23 cellular contexts compared by ENCODE assay signal in the genomic region with DNA sequence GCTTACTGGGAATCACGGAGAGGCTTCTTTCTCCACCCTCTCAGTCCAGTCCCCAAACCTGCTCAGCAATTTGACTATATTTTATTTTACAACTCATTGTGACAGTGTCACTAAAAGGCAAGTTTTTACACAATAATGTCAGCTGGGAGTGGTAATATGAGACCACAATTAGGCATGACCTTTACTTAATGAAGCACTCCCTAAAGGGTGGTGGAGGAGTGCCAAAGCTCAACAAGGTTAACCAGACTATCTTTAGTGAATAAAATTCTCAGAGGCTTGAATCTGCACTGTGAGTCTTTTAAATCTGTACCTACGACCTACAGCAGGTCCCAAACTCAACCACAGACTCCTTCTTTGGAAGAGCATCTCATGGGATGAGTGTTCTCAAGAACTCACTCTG.
"Had no signal": no experiment of that assay in that cellular context is flagged by ENCODE, and none has a peak within 500 bp of the region (broad histone marks: within the 10 kb centered on the region; RNA-seq: fewer than 3 reads in every experiment).

No MANE protein-coding gene starts in this region.

- H3K27me3 Mint-ChIP-seq: memory B cell, naive B cell had no signal

- ATAC-seq: left cardiac atrium, lower lobe of right lung had no signal

- H3K9me3 ChIP-seq: left ventricle myocardium inferior, lower lobe of right lung, right atrium auricular region, sigmoid colon, stomach had no signal

- H3K4me1 Mint-ChIP-seq: neural crest cell had no signal

- H3K27ac ChIP-seq: hepatocyte, left ventricle myocardium inferior, lower lobe of right lung, right atrium auricular region, skin epidermis, stomach had no signal

- H3K27me3 ChIP-seq: dorsolateral prefrontal cortex, hepatocyte, right atrium auricular region, sigmoid colon, stomach had no signal

- H3K27ac Mint-ChIP-seq: memory B cell had no signal

- H3K36me3 ChIP-seq: left ventricle myocardium inferior, lower lobe of right lung, right atrium auricular region, sigmoid colon, stomach had no signal

- H3K4me3 ChIP-seq: dorsolateral prefrontal cortex, hepatocyte, left ventricle myocardium inferior, lower lobe of right lung, right atrium auricular region, sigmoid colon, skin epidermis, stomach had no signal

- DNase-seq: cortex of kidney; dorsolateral prefrontal cortex; effector CD8-positive, alpha-beta T cell; foreskin melanocyte; head of caudate nucleus; kidney; left cardiac atrium; left ventricle myocardium inferior; lower lobe of right lung; midbrain; naive B cell; sigmoid colon; stimulated activated CD4-positive, alpha-beta T cell treated with anti-CD3 and anti-CD28 coated beads, Interleukin-2, amount 100 ng/mL, for 24 hours; stimulated activated CD4-positive, alpha-beta T cell treated with anti-CD3 and anti-CD28 coated beads, Interleukin-4, amount 100 ng/mL, for 4 hours; stimulated activated naive CD4-positive, alpha-beta T cell; stomach; substantia nigra; trophoblast cell had no signal

- H3K9me3 Mint-ChIP-seq: memory B cell, naive B cell, neural crest cell had no signal

- H3K4me1 ChIP-seq: lower lobe of right lung, right atrium auricular region had no signal

- H3K4me3 Mint-ChIP-seq: memory B cell, naive B cell, neural crest cell had no signal
